1 cellular context compared by ENCODE assay signal in the genomic region with DNA sequence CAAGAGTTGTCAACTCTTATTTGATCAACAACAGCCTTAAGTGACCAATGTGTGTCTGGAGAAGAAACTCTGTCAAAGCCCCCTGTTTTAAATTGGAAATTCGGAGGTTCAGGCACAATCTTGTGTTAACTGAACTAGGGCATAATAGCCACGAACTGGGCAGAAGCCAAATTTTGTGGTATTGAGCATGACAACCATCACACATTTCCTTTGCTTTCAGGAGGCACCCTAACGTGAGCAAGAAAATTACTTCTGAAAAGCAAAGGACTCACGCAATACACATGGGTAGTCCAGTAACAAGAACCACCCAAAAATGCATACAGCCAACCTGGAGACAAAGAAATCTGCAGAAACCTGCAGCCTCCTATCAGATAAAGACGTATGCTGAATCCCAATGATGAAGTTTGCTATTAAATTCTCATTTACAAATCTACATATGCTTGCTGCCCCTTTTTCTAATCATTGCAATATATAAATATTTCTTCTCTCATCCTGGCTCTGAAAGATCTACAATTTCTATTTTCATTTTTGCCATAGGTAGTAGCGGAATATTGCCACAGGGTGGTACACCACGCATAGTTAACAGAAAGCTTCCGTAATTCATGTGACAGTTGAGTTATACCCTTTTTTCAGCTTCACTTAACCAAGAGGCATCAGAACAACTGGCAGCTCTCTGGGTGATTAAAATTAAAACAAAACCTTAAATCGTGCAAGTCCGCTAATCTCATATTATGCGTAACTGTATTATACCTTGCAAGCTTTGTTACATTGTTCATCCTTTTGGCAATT.
A peak's percentile ranks its signal among the peaks of the same experiment; 100 is the strongest.
TF ChIP-seq lines count a peak whose summit lies in the region.

No MANE protein-coding gene starts in this region.

TF ChIP-seq in SK-N-SH, 30 proteins besides CTCF, POLR2A, EP300 and RAD21 (continued from another document):
- TF ChIP-seq SMC3 (IDR thresholded peaks at IDR 0.05; ENCODE audit: low read depth, low read length) (peak; percentile 62), CHD2 (IDR thresholded peaks at IDR 0.05; ENCODE audit: low read length, partially characterized antibody) (no peak)
